ENCODE assay signal across 9 cellular contexts in genomic region chr6:121932071-121933009, GRCh38.
A peak's percentile ranks its signal among the peaks of the same experiment; 100 is the strongest.
DNase-seq lines count a peak whose midpoint lies in the region; ATAC-seq and TF ChIP-seq lines count a peak whose summit lies in the region.
"Had no signal": no experiment of that assay in that cellular context is flagged by ENCODE, and none has a peak within 500 bp of the region (broad histone marks: within the 10 kb centered on the region; RNA-seq: fewer than 3 reads in every experiment).

No MANE protein-coding gene starts in this region.

- H3K4me1 ChIP-seq in ES-I3 (ENCODE audit: insufficient read depth, low read length) (peaks cover 30% of the 10 kb centered on the region), SJSA1 (replicated peaks) (peaks cover 18% of the 10 kb centered on the region), gastroesophageal sphincter (peaks cover 0 to 12% (median 0%) of the 10 kb centered on the region in 3 donors)

- 49 to 60% methylated on average over 11 to 12 of the region's 13 CpGs for WGBS in gastroesophageal sphincter (ENCODE audit: low coverage in 1 of 2), 2 donors

- H3K9me3 ChIP-seq in ES-I3 (ENCODE audit: control insufficient read depth, insufficient read depth, low read length): no peaks in the 10 kb centered on the region
- H3K9me3 ChIP-seq in SJSA1 (replicated peaks): no peaks in the 10 kb centered on the region
- H3K9me3 ChIP-seq in gastroesophageal sphincter: no peaks in the 10 kb centered on the region

- H3K4me3 ChIP-seq in SJSA1: no peak overlapping the region
- H3K4me3 ChIP-seq in gastroesophageal sphincter: no peak overlapping the region

- H3K27me3 ChIP-seq in SJSA1 (replicated peaks) (no peaks in the 10 kb centered on the region), gastroesophageal sphincter (no peaks in the 10 kb centered on the region)

- peak; percentile 87 to 90 for DNase-seq in SJSA1 (ENCODE audit: low read depth in 1 of 2, low spot score in 2 of 2)
- peak; percentile 4 for DNase-seq in pulmonary artery endothelial cell (ENCODE audit: low read depth, low spot score)
- no peak for DNase-seq in KBM-7
- no peak for DNase-seq in activated effector memory CD4-positive, alpha-beta T cell treated with anti-CD3 and anti-CD28 coated beads, Interleukin-2, amount 50 U/mL, for 16 hours
- DNase-seq: stimulated activated CD4-positive, alpha-beta T cell treated with anti-CD3 and anti-CD28 coated beads, Interleukin-4, amount 100 ng/mL, for 1 hour had no signal

- H3K9ac ChIP-seq in ES-I3 (ENCODE audit: low read depth, low read length): peak overlapping the region; percentile 23

- H3K36me3 ChIP-seq in ES-I3 (ENCODE audit: insufficient read depth, low read length) (no peaks in the 10 kb centered on the region), SJSA1 (no peaks in the 10 kb centered on the region), gastroesophageal sphincter (no peaks in the 10 kb centered on the region)

- ATAC-seq in gastroesophageal sphincter (peak; percentile 41), HG02798 (IDR thresholded peaks at IDR 0.05; ENCODE audit: poor library complexity, unreplicated experiment) (no peak), GM19035 (IDR thresholded peaks at IDR 0.05; ENCODE audit: unreplicated experiment) (no peak)

- no peak for TF ChIP-seq EP300 in gastroesophageal sphincter (IDR thresholded peaks at IDR 0.05)

- no peak for TF ChIP-seq CTCF in gastroesophageal sphincter (IDR thresholded peaks at IDR 0.05)

- in situ Hi-C loops in KBM-7 (cut with MboI; ENCODE audit: low pct_unique_long_range_greater_than_20kb, low sequenced_read_pairs): no loop called here

- H3K27ac ChIP-seq in SJSA1 (peak overlapping the region; percentile 79), gastroesophageal sphincter (no peak overlapping the region)

- TF ChIP-seq POLR2A in gastroesophageal sphincter (IDR thresholded peaks at IDR 0.05): no peak

Comparison
In these comparisons a context has a peak if more than half of its experiments do, and no peak if none do; other contexts are left out.
1. DNase-seq: peak in SJSA1 (2 of 2) and pulmonary artery endothelial cell (single experiment); none in KBM-7 (single experiment) and activated effector memory CD4-positive, alpha-beta T cell treated with anti-CD3 and anti-CD28 coated beads, Interleukin-2, amount 50 U/mL, for 16 hours (single experiment).